8 cellular contexts compared by ENCODE assay signal in the genomic region with DNA sequence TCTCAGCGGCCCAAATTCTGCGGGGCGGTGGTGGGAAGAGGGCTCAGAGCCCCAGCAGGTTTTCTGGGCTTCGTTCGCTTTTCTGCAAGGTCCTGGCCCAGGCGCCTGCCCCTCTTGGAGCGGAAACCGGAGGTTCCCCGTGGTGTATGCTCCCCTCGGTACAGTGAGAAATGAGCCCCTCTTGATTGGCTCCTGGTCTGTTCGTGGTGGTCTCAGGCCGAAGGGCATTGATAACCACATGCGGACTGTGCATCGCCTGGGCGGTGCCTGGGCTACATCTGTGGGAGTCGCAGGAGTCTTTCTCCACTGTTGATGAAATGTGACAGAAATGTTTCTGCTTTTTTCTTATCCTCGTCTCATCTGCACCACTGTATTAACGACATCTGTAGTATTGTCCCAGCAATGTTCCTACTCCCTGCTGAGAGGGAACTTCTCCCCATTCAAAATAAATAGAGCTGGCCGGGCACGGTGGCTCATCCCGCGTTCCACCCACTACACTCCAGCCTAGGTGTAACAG. TPM values are rescaled to one million over a fixed set of nuclear protein-coding genes. Genes with fewer than 3 reads are reported as not detected.
A peak's percentile ranks its signal among the peaks of the same experiment; 100 is the strongest.
DNase-seq lines count a peak whose midpoint lies in the region; ATAC-seq and TF ChIP-seq lines count a peak whose summit lies in the region.

No MANE protein-coding gene starts in this region.

- H3K36me3 Mint-ChIP-seq in activated naive CD4-positive, alpha-beta T cell treated with anti-CD3 and anti-CD28 coated beads, Interleukin-2, amount 50 U/mL, for 72 hours = peaks cover 0 to 5% of the 10 kb centered on the region in 2 donors
- peaks cover 0 to 8% (median 5%) of the 10 kb centered on the region in 3 donors for H3K36me3 Mint-ChIP-seq in immature natural killer cell

- H3K36me3 ChIP-seq in BLaER1 = peaks cover 23% of the 10 kb centered on the region

- peaks cover 19 to 28% of the 10 kb centered on the region in 2 donors for H3K4me1 Mint-ChIP-seq in immature natural killer cell

- peaks cover 4 to 8% (median 5%) of the 10 kb centered on the region in 3 donors for H3K27me3 Mint-ChIP-seq in immature natural killer cell (ENCODE audit: low read depth in 3 of 3)

- no peak for DNase-seq in HFF-Myc (ENCODE audit: extremely low read depth, low read depth)
- DNase-seq in activated naive CD4-positive, alpha-beta T cell treated with anti-CD3 and anti-CD28 coated beads, Interleukin-2, amount 50 U/mL, for 72 hours (ENCODE audit: low spot score in 2 of 2) = peak in 1 of 2 donors; percentile 33
- DNase-seq in immature natural killer cell = no peak
- DNase-seq in dedifferentiated amniotic fluid mesenchymal stem cell (ENCODE audit: extremely low spot score) = no peak
- no peak for DNase-seq in putamen (ENCODE audit: low spot score)

- peaks cover 22% of the 10 kb centered on the region for H4K20me1 ChIP-seq in BLaER1

- H3K27ac ChIP-seq in BLaER1 (peak overlapping the region; percentile 86), temporal lobe (ENCODE audit: low read depth, low read length) (peak overlapping the region; percentile 81)

- H3K9ac ChIP-seq in BLaER1 = peak overlapping the region; percentile 83

- H3K4me2 ChIP-seq in BLaER1 = peak overlapping the region; percentile 98

- no peak for ATAC-seq in activated naive CD4-positive, alpha-beta T cell treated with anti-CD3 and anti-CD28 coated beads, Interleukin-2, amount 50 U/mL, for 72 hours
- ATAC-seq in GM21576 (IDR thresholded peaks at IDR 0.05; ENCODE audit: unreplicated experiment) = no peak

- no peaks in the 10 kb centered on the region for H3K9me3 ChIP-seq in BLaER1

- no peaks in the 10 kb centered on the region for H3K9me3 Mint-ChIP-seq in activated naive CD4-positive, alpha-beta T cell treated with anti-CD3 and anti-CD28 coated beads, Interleukin-2, amount 50 U/mL, for 72 hours
- H3K9me3 Mint-ChIP-seq in immature natural killer cell = no peaks in the 10 kb centered on the region

- peak overlapping the region; percentile 89 to 94 for H3K27ac Mint-ChIP-seq in activated naive CD4-positive, alpha-beta T cell treated with anti-CD3 and anti-CD28 coated beads, Interleukin-2, amount 50 U/mL, for 72 hours
- H3K27ac Mint-ChIP-seq in immature natural killer cell = peak overlapping the region; percentile 43 to 96 (median 90)

- H3K4me3 Mint-ChIP-seq in immature natural killer cell = peak overlapping the region; percentile 85 to 89 (median 87)

- peaks cover 79% of the 10 kb centered on the region for H3K4me1 ChIP-seq in BLaER1

- H3K4me3 ChIP-seq in BLaER1 (peak overlapping the region; percentile 85), HFF-Myc (replicated peaks; ENCODE audit: low read depth, low read length) (peak overlapping the region; percentile 81)

- no peak for TF ChIP-seq CTCF in HFF-Myc (IDR thresholded peaks at IDR 0.05; ENCODE audit: low read depth, low read length, missing control alignments)

- no peaks in the 10 kb centered on the region for H3K27me3 ChIP-seq in BLaER1

RNA-seq across cellular contexts. Expression of a gene that starts 0.7 kb away (rescaled TPM):
- 10 to 100 TPM; 23.8 to 41.4 TPM for total RNA-seq in activated naive CD4-positive, alpha-beta T cell treated with anti-CD3 and anti-CD28 coated beads, Interleukin-2, amount 50 U/mL, for 72 hours
- 10 to 100 TPM; 59.7 to 71.8 (median 66.1) TPM for polyA plus RNA-seq in immature natural killer cell
- total RNA-seq in temporal lobe = 37.6 TPM

RNA-seq across cellular contexts. Expression of a gene that starts 10.2 kb away (rescaled TPM):
- 10 to 100 TPM in 1 of 2 donors, 1 to 10 TPM in 1; 7.5 to 28.2 TPM for total RNA-seq in activated naive CD4-positive, alpha-beta T cell treated with anti-CD3 and anti-CD28 coated beads, Interleukin-2, amount 50 U/mL, for 72 hours
- 1 to 10 TPM; 1.3 to 1.4 (median 1.4) TPM for polyA plus RNA-seq in immature natural killer cell
- total RNA-seq in temporal lobe = 0.25 TPM

RNA-seq across cellular contexts. Expression of a gene that starts 17.1 kb away (rescaled TPM):
- 10 to 100 TPM in 1 of 2 donors, 1 to 10 TPM in 1; 3.5 to 13.3 TPM for total RNA-seq in activated naive CD4-positive, alpha-beta T cell treated with anti-CD3 and anti-CD28 coated beads, Interleukin-2, amount 50 U/mL, for 72 hours
- polyA plus RNA-seq in immature natural killer cell = under 1 TPM; 0.06 to 0.95 (median 0.39) TPM
- total RNA-seq in temporal lobe = 1.5 TPM

RNA-seq across cellular contexts. Expression of a gene that starts 27.1 kb away (rescaled TPM):
- total RNA-seq in activated naive CD4-positive, alpha-beta T cell treated with anti-CD3 and anti-CD28 coated beads, Interleukin-2, amount 50 U/mL, for 72 hours = 100 to 1,000 TPM; 172 to 236 TPM
- polyA plus RNA-seq in immature natural killer cell = 100 to 1,000 TPM; 136 to 176 (median 168) TPM
- total RNA-seq in temporal lobe = 18.7 TPM

RNA-seq across cellular contexts. Expression of a gene that starts 33.6 kb away (rescaled TPM):
- total RNA-seq in activated naive CD4-positive, alpha-beta T cell treated with anti-CD3 and anti-CD28 coated beads, Interleukin-2, amount 50 U/mL, for 72 hours = under 1 TPM in 1 of 2 donors, not detected in 1; 0.27 TPM
- polyA plus RNA-seq in immature natural killer cell = not detected
- 0.25 TPM for total RNA-seq in temporal lobe
